In genomic region chr1:53077599-53077965, GRCh38 we compare ENCODE assay signal across 19 cellular contexts. TPM values are rescaled to one million over a fixed set of nuclear protein-coding genes. Genes with fewer than 3 reads are reported as not detected.
"Had no signal": no experiment of that assay in that cellular context is flagged by ENCODE, and none has a peak within 500 bp of the region (broad histone marks: within the 10 kb centered on the region; RNA-seq: fewer than 3 reads in every experiment).

No MANE protein-coding gene starts in this region.

- H3K4me3 ChIP-seq: breast epithelium, heart right ventricle, thoracic aorta had no signal

- DNase-seq: activated CD4-positive, alpha-beta T cell treated with anti-CD3 and anti-CD28 coated beads for 1 hour; activated CD4-positive, alpha-beta T cell treated with anti-CD3 and anti-CD28 coated beads, Interleukin-2, amount 50 U/mL, for 1 hour; activated naive CD4-positive, alpha-beta T cell treated with Interleukin-2 at 50 U/mL for 16 hours; activated naive CD8-positive, alpha-beta T cell treated with anti-CD3 and anti-CD28 coated beads for 36 hours; activated T-cell treated with anti-CD3 and anti-CD28 coated beads, Interleukin-2, amount 50 U/mL, for 1 hour; effector CD4-positive, alpha-beta T cell; nephron progenitor cell; nucleus accumbens; stimulated activated CD4-positive, alpha-beta T cell treated with anti-CD3 and anti-CD28 coated beads, Interleukin-4, amount 100 ng/mL, for 24 hours; stimulated activated naive CD4-positive, alpha-beta T cell treated with Interleukin-2 at 50 U/mL for 16 hours; T-helper 1 cell; T-helper 9 cell had no signal

- H3K9me3 ChIP-seq: breast epithelium, heart right ventricle, thoracic aorta had no signal

- ATAC-seq: activated T-helper 17 cell treated with anti-CD3 and anti-CD28 coated beads, Interleukin-2, amount 50 U/mL, for 72 hours; heart right ventricle; left lobe of liver had no signal

- H3K4me1 ChIP-seq: breast epithelium, parathyroid adenoma had no signal

- H3K27me3 ChIP-seq: breast epithelium, heart right ventricle had no signal

- H3K27ac ChIP-seq: breast epithelium, heart right ventricle, parathyroid adenoma, thoracic aorta had no signal

- H3K36me3 ChIP-seq: breast epithelium had no signal

RNA-seq across cellular contexts. Expression of gene PODN, which starts 15.6 kb away (rescaled TPM):
- total RNA-seq: activated naive CD8-positive, alpha-beta T cell treated with anti-CD3 and anti-CD28 coated beads for 36 hours; activated T-helper 17 cell treated with anti-CD3 and anti-CD28 coated beads, Interleukin-2, amount 50 U/mL, for 72 hours had no signal
- polyA plus RNA-seq: keratinocyte had no signal
